Comparison of ENCODE assay signal across 8 cellular contexts in genomic region chr1:78676347-78676982, GRCh38. TPM values are rescaled to one million over a fixed set of nuclear protein-coding genes. Genes with fewer than 3 reads are reported as not detected.
DNase-seq lines count a peak whose midpoint lies in the region; ATAC-seq and TF ChIP-seq lines count a peak whose summit lies in the region.

No MANE protein-coding gene starts in this region.

- in situ Hi-C loops in astrocyte of the cerebellum (cut with HindIII; ENCODE audit: low sequenced_read_pairs) = no loop called here

- H3K27ac ChIP-seq in Peyer's patch = no peak overlapping the region

- H3K36me3 ChIP-seq in Peyer's patch = no peaks in the 10 kb centered on the region

- H3K9me3 ChIP-seq in Peyer's patch = no peaks in the 10 kb centered on the region

- TF ChIP-seq CTCF in Peyer's patch (IDR thresholded peaks at IDR 0.05) = peak; percentile 70 to 90 (median 80)
- TF ChIP-seq CTCF in astrocyte of the cerebellum (IDR thresholded peaks at IDR 0.05; ENCODE audit: low read depth, low read length, missing control alignments) = peak; percentile 65

- no peak overlapping the region for H3K4me3 ChIP-seq in Peyer's patch
- H3K4me3 ChIP-seq in astrocyte of the cerebellum (ENCODE audit: low read depth, low read length) = no peak overlapping the region

- H3K27me3 ChIP-seq in Peyer's patch = no peaks in the 10 kb centered on the region

- TF ChIP-seq POLR2A in Peyer's patch (IDR thresholded peaks at IDR 0.05) = no peak

- DNase-seq in NCI-H2171 treated with DMSO at 0.1 percent for 48 hours (lab: John Stamatoyannopoulos, UW) = peak; percentile 45
- DNase-seq in NCI-H2171 (lab: John Stamatoyannopoulos, UW) = no peak
- DNase-seq in Peyer's patch = peak in 2 of 3 donors; percentile 69 to 80
- peak; percentile 80 for DNase-seq in astrocyte of the cerebellum (ENCODE audit: low read depth)
- peak; percentile 31 for DNase-seq in iPS-NIHi7 (ENCODE audit: extremely low spot score)
- DNase-seq in stimulated activated CD4-positive, alpha-beta T cell treated with anti-CD3 and anti-CD28 coated beads, Interleukin-15, amount 100 ng/mL, for 24 hours = peak; percentile 61

- H3K4me1 ChIP-seq in Peyer's patch = no peaks in the 10 kb centered on the region

- ATAC-seq in HG03565 (IDR thresholded peaks at IDR 0.05; ENCODE audit: unreplicated experiment) (peak; percentile 31), HG03460 (IDR thresholded peaks at IDR 0.05; ENCODE audit: unreplicated experiment) (no peak)

RNA-seq across cellular contexts. Expression of gene IFI44, which starts 26.8 kb away (rescaled TPM):
- 10 to 100 TPM in 3 of 4 donors, 1 to 10 TPM in 1; 3.9 to 67.7 (median 12.4) TPM for total RNA-seq in Peyer's patch

RNA-seq across cellular contexts. Expression of gene IFI44L, which starts 56.2 kb away (rescaled TPM):
- 10 to 100 TPM in 1 of 4 donors, 1 to 10 TPM in 2, under 1 TPM in 1; 0.38 to 11.6 (median 2.9) TPM for total RNA-seq in Peyer's patch
